In genomic region chr2:110755494-110756078, GRCh38 we compare ENCODE assay signal across 9 cellular contexts. TPM values are rescaled to one million over a fixed set of nuclear protein-coding genes. Genes with fewer than 3 reads are reported as not detected.
DNase-seq lines count a peak whose midpoint lies in the region; ATAC-seq and FAIRE-seq lines count a peak whose summit lies in the region.
"Had no signal": no experiment of that assay in that cellular context is flagged by ENCODE, and none has a peak within 500 bp of the region (broad histone marks: within the 10 kb centered on the region; RNA-seq: fewer than 3 reads in every experiment).

No MANE protein-coding gene starts in this region.

- no peak overlapping the region for H3K9ac ChIP-seq in SK-N-MC (ENCODE audit: insufficient read length)

- H3K9me3 ChIP-seq in SK-N-MC (ENCODE audit: low read depth, low read length) = no peaks in the 10 kb centered on the region

- DNase-seq in A172 (ENCODE audit: low spot score) = peak; percentile 4
- DNase-seq in SK-N-MC (ENCODE audit: low read depth, low spot score) = peak; percentile 1
- DNase-seq in germinal center (ENCODE audit: low spot score) = peak; percentile 15
- no peak for DNase-seq in activated CD4-positive, alpha-beta memory T cell treated with anti-CD3 and anti-CD28 coated beads, Interleukin-2, amount 10 ng/mL, durations not matched to agents 7 days and 5 days
- DNase-seq in activated T-cell treated with anti-CD3 and anti-CD28 coated beads, Interleukin-2, amount 50 U/mL, for 4 hours = no peak

- H3K4me3 ChIP-seq in SK-N-MC = no peak overlapping the region

- CTCF ChIA-PET in activated CD4-positive, alpha-beta memory T cell treated with anti-CD3 and anti-CD28 coated beads, Interleukin-2, amount 10 ng/mL, durations not matched to agents 7 days and 5 days (lab: Charles Lee) = interaction anchor here (0.6 to 4.3 kb wide), 10 partner anchors 11 to 110 kb away, joined by 3 to 36 read pairs (median 4); partner anchors contain the start of gene BUB1

- FAIRE-seq in G401.6 (lab: Jason Lieb, UNC) = peak; percentile 86

- no peaks in the 10 kb centered on the region for H3K36me3 Mint-ChIP-seq in activated CD4-positive, alpha-beta memory T cell treated with anti-CD3 and anti-CD28 coated beads, Interleukin-2, amount 10 ng/mL, durations not matched to agents 7 days and 5 days (ENCODE audit: low read depth)
- H3K36me3 Mint-ChIP-seq in activated T-cell treated with anti-CD3 and anti-CD28 coated beads, Interleukin-2, amount 50 U/mL, for 4 hours (ENCODE audit: insufficient read depth) = no peaks in the 10 kb centered on the region

- POLR2A ChIA-PET in activated CD4-positive, alpha-beta memory T cell treated with anti-CD3 and anti-CD28 coated beads, Interleukin-2, amount 10 ng/mL, durations not matched to agents 7 days and 5 days (lab: Charles Lee) = interaction anchor here (2.1 kb wide), 1 partner anchor 77 kb away, joined by 12 read pairs; the partner anchor contains the start of gene BUB1

- no peak overlapping the region for H3K4me3 Mint-ChIP-seq in activated CD4-positive, alpha-beta memory T cell treated with anti-CD3 and anti-CD28 coated beads, Interleukin-2, amount 10 ng/mL, durations not matched to agents 7 days and 5 days
- H3K4me3 Mint-ChIP-seq in activated T-cell treated with anti-CD3 and anti-CD28 coated beads, Interleukin-2, amount 50 U/mL, for 4 hours = no peak overlapping the region

- ATAC-seq in GM21528 (IDR thresholded peaks at IDR 0.05; ENCODE audit: low FRiP score, unreplicated experiment) (no peak), HG03097 (IDR thresholded peaks at IDR 0.05; ENCODE audit: low FRiP score, unreplicated experiment) (no peak)
- no peak for ATAC-seq in activated T-cell treated with anti-CD3 and anti-CD28 coated beads, Interleukin-2, amount 50 U/mL, for 4 hours

- H3K9me3 Mint-ChIP-seq in activated CD4-positive, alpha-beta memory T cell treated with anti-CD3 and anti-CD28 coated beads, Interleukin-2, amount 10 ng/mL, durations not matched to agents 7 days and 5 days = peaks cover 6% of the 10 kb centered on the region
- peaks cover 9% of the 10 kb centered on the region for H3K9me3 Mint-ChIP-seq in activated T-cell treated with anti-CD3 and anti-CD28 coated beads, Interleukin-2, amount 50 U/mL, for 4 hours

- no peak overlapping the region for H3K27ac ChIP-seq in SK-N-MC

- no peaks in the 10 kb centered on the region for H3K4me1 Mint-ChIP-seq in activated CD4-positive, alpha-beta memory T cell treated with anti-CD3 and anti-CD28 coated beads, Interleukin-2, amount 10 ng/mL, durations not matched to agents 7 days and 5 days
- no peaks in the 10 kb centered on the region for H3K4me1 Mint-ChIP-seq in activated T-cell treated with anti-CD3 and anti-CD28 coated beads, Interleukin-2, amount 50 U/mL, for 4 hours (ENCODE audit: low read depth)

- peaks cover 47% of the 10 kb centered on the region for H3K27me3 Mint-ChIP-seq in activated CD4-positive, alpha-beta memory T cell treated with anti-CD3 and anti-CD28 coated beads, Interleukin-2, amount 10 ng/mL, durations not matched to agents 7 days and 5 days
- peaks cover 18% of the 10 kb centered on the region for H3K27me3 Mint-ChIP-seq in activated T-cell treated with anti-CD3 and anti-CD28 coated beads, Interleukin-2, amount 50 U/mL, for 4 hours (ENCODE audit: low read depth)

- H3K27ac Mint-ChIP-seq in activated CD4-positive, alpha-beta memory T cell treated with anti-CD3 and anti-CD28 coated beads, Interleukin-2, amount 10 ng/mL, durations not matched to agents 7 days and 5 days = no peak overlapping the region

- no peaks in the 10 kb centered on the region for H3K36me3 ChIP-seq in SK-N-MC (ENCODE audit: insufficient read depth, low read length)

RNA-seq across cellular contexts. Expression of gene ACOXL, which starts 23.2 kb away (rescaled TPM):
- total RNA-seq in A172 (2014; rRNA removed; shearing (Covaris generic)) = not detected in 2 replicates
- total RNA-seq in activated CD4-positive, alpha-beta memory T cell treated with anti-CD3 and anti-CD28 coated beads, Interleukin-2, amount 10 ng/mL, durations not matched to agents 7 days and 5 days = under 1 TPM; 0.18 to 0.30 TPM
- total RNA-seq in activated T-cell treated with anti-CD3 and anti-CD28 coated beads, Interleukin-2, amount 50 U/mL, for 4 hours = under 1 TPM; 0.24 to 0.32 (median 0.30) TPM
- total RNA-seq: RPMI7951 had no signal

Comparison
In these comparisons a context has a peak if more than half of its experiments do, and no peak if none do; other contexts are left out.
1. DNase-seq: peak in A172 (single experiment), SK-N-MC (single experiment) and germinal center (single experiment); none in activated CD4-positive, alpha-beta memory T cell treated with anti-CD3 and anti-CD28 coated beads, Interleukin-2, amount 10 ng/mL, durations not matched to agents 7 days and 5 days (single experiment) and activated T-cell treated with anti-CD3 and anti-CD28 coated beads, Interleukin-2, amount 50 U/mL, for 4 hours (single experiment).